8 cellular contexts compared by ENCODE assay signal in genomic region chr2:205660521-205661124, GRCh38. TPM values are rescaled to one million over a fixed set of nuclear protein-coding genes. Genes with fewer than 3 reads are reported as not detected.
DNase-seq lines count a peak whose midpoint lies in the region; ATAC-seq, FAIRE-seq and TF ChIP-seq lines count a peak whose summit lies in the region.

No MANE protein-coding gene starts in this region.

- FAIRE-seq in small intestine (lab: Jason Lieb, UNC), result no peak

- TF ChIP-seq CTCF in mucosa of descending colon (IDR thresholded peaks at IDR 0.05), result no peak
- TF ChIP-seq CTCF in spleen (IDR thresholded peaks at IDR 0.05 in 8 of 11, conservative IDR thresholded peaks at IDR 0.05 in 3 of 11), result no peak

- TF ChIP-seq POLR2A in spleen (IDR thresholded peaks at IDR 0.05), result no peak

- intact Hi-C loops in mucosa of descending colon (cut with DNase I, micrococcal nuclease), result no loop called here
- intact Hi-C loops in spleen (cut with DNase I; ENCODE audit: low total_unique reads), result no loop called here

- peak; percentile 21 for DNase-seq in activated effector memory CD4-positive, alpha-beta T cell treated with Interleukin-2 at 50 U/mL for 16 hours
- DNase-seq in activated effector memory CD4-positive, alpha-beta T cell treated with anti-CD3 and anti-CD28 coated beads, Interleukin-2, amount 50 U/mL, for 16 hours, result no peak
- peak; percentile 71 for DNase-seq in activated naive CD4-positive, alpha-beta T cell treated with anti-CD3 and anti-CD28 coated beads, Interleukin-2, amount 10 ng/mL, durations not matched to agents 7 days and 5 days
- DNase-seq in mucosa of descending colon (no peak), spleen (no peak), left lobe of liver (ENCODE audit: low spot score) (no peak), small intestine (no peak)

- peaks cover 4% of the 10 kb centered on the region for H3K27me3 Mint-ChIP-seq in activated naive CD4-positive, alpha-beta T cell treated with anti-CD3 and anti-CD28 coated beads, Interleukin-2, amount 10 ng/mL, durations not matched to agents 7 days and 5 days

- no peaks in the 10 kb centered on the region for H3K36me3 Mint-ChIP-seq in activated naive CD4-positive, alpha-beta T cell treated with anti-CD3 and anti-CD28 coated beads, Interleukin-2, amount 10 ng/mL, durations not matched to agents 7 days and 5 days

- ATAC-seq in HG03520 (IDR thresholded peaks at IDR 0.05; ENCODE audit: unreplicated experiment), result peak; percentile 82
- peak; percentile 51 for ATAC-seq in mucosa of descending colon
- no peak for ATAC-seq in left lobe of liver

- no peak overlapping the region for H3K4me3 Mint-ChIP-seq in activated naive CD4-positive, alpha-beta T cell treated with anti-CD3 and anti-CD28 coated beads, Interleukin-2, amount 10 ng/mL, durations not matched to agents 7 days and 5 days

- H3K36me3 ChIP-seq in mucosa of descending colon (ENCODE audit: low read depth) (no peaks in the 10 kb centered on the region), spleen (no peaks in the 10 kb centered on the region), small intestine (ENCODE audit: control insufficient read depth in 2 of 2, insufficient read depth in 2 of 2, low read length in 2 of 2) (no peaks in the 10 kb centered on the region)

- H3K27me3 ChIP-seq in spleen (replicated peaks in 1 of 7) (no peaks in the 10 kb centered on the region), small intestine (ENCODE audit: control insufficient read depth in 2 of 2, insufficient read depth in 2 of 2, low read length in 2 of 2) (no peaks in the 10 kb centered on the region)

- no peaks in the 10 kb centered on the region for H3K9me3 ChIP-seq in mucosa of descending colon
- no peaks in the 10 kb centered on the region for H3K9me3 ChIP-seq in spleen
- no peaks in the 10 kb centered on the region for H3K9me3 ChIP-seq in small intestine (ENCODE audit: control insufficient read depth, low read depth)

- H3K9me3 Mint-ChIP-seq in activated naive CD4-positive, alpha-beta T cell treated with anti-CD3 and anti-CD28 coated beads, Interleukin-2, amount 10 ng/mL, durations not matched to agents 7 days and 5 days, result no peaks in the 10 kb centered on the region

- WGBS in spleen, 5 donors, result 41 to 57% (median 54%) methylated on average over 8 of the region's 8 CpGs
- 49 to 86% (median 74%) methylated on average over 8 of the region's 8 CpGs for WGBS in small intestine, 3 donors

- peaks cover 43% of the 10 kb centered on the region for H3K4me1 Mint-ChIP-seq in activated naive CD4-positive, alpha-beta T cell treated with anti-CD3 and anti-CD28 coated beads, Interleukin-2, amount 10 ng/mL, durations not matched to agents 7 days and 5 days

- H3K27ac ChIP-seq in spleen (peak overlapping the region in 1 of 8 donors; percentile 3), small intestine (ENCODE audit: low read depth in 1 of 2, low read length in 1 of 2) (no peak overlapping the region)

- peak overlapping the region; percentile 68 for H3K27ac Mint-ChIP-seq in activated naive CD4-positive, alpha-beta T cell treated with anti-CD3 and anti-CD28 coated beads, Interleukin-2, amount 10 ng/mL, durations not matched to agents 7 days and 5 days

- H3K4me3 ChIP-seq in mucosa of descending colon (no peak overlapping the region), spleen (no peak overlapping the region), small intestine (ENCODE audit: low read depth in 1 of 2, low read length in 2 of 2) (no peak overlapping the region)

- CTCF ChIA-PET in activated naive CD4-positive, alpha-beta T cell treated with anti-CD3 and anti-CD28 coated beads, Interleukin-2, amount 10 ng/mL, durations not matched to agents 7 days and 5 days (lab: Charles Lee), result interaction anchor here (4.1 kb wide), 1 partner anchor 15 kb away, joined by 28 read pairs; no protein-coding TSS in a partner anchor

- H3K4me1 ChIP-seq in mucosa of descending colon (ENCODE audit: low read depth), result no peaks in the 10 kb centered on the region
- peaks cover 0 to 11% (median 3%) of the 10 kb centered on the region in 6 donors for H3K4me1 ChIP-seq in spleen
- no peaks in the 10 kb centered on the region for H3K4me1 ChIP-seq in small intestine (ENCODE audit: control insufficient read depth in 2 of 2, insufficient read depth in 1 of 2, low read depth in 1 of 2, low read length in 1 of 2)

RNA-seq across cellular contexts. Expression of gene NRP2, which starts 21.7 kb away (rescaled TPM):
- 100 to 1,000 TPM in 1 of 3 donors, 10 to 100 TPM in 2; 12.3 to 300 (median 19.2) TPM for total RNA-seq in mucosa of descending colon
- 10 to 100 TPM; 18.7 to 49.9 (median 33.2) TPM for total RNA-seq in spleen
- 1 to 10 TPM; 3.1 to 5.7 (median 3.4) TPM for polyA plus RNA-seq in spleen
- total RNA-seq in left lobe of liver, result 7.7 TPM
- 1 to 10 TPM in 1 of 3 donors, under 1 TPM in 2; 0.81 to 9.0 (median 0.89) TPM for polyA plus RNA-seq in small intestine

Comparison
In these comparisons a context has a peak if more than half of its experiments do, and no peak if none do; other contexts are left out.
1. DNase-seq: peak in activated effector memory CD4-positive, alpha-beta T cell treated with Interleukin-2 at 50 U/mL for 16 hours (single experiment) and activated naive CD4-positive, alpha-beta T cell treated with anti-CD3 and anti-CD28 coated beads, Interleukin-2, amount 10 ng/mL, durations not matched to agents 7 days and 5 days (single experiment); none in activated effector memory CD4-positive, alpha-beta T cell treated with anti-CD3 and anti-CD28 coated beads, Interleukin-2, amount 50 U/mL, for 16 hours (single experiment), mucosa of descending colon (0 of 3), spleen (single experiment), left lobe of liver (single experiment) and small intestine (single experiment).